ENCODE assay signal across 11 cellular contexts in the genomic region with DNA sequence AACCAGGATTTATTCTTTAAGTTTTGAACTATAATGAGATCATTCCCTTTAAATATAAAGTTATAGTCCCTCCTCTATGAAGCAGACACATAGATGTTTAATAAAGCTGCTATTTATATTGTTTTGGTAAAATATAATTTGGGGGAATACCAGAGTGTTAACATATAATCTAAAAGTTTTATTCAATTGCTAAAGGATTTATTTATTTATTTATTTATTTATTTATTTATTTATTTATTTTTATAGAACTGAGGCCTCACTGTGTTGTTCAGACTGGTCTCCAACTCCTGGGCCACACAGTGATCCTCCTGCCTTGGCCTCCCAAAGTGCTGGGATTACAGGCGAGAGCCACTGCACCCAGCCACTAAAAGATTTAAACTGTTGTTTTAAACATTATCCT.
"Had no signal": no experiment of that assay in that cellular context is flagged by ENCODE, and none has a peak within 500 bp of the region (broad histone marks: within the 10 kb centered on the region; RNA-seq: fewer than 3 reads in every experiment).

No MANE protein-coding gene starts in this region.

- H3K9me3 ChIP-seq: HAP-1 had no signal

- H3K27ac ChIP-seq: GM23248 had no signal

- ATAC-seq: GM23338, HCT116 had no signal

- FAIRE-seq: H1, H54 had no signal

- H3K4me3 ChIP-seq: GM23248, GM23338, HAP-1 had no signal

- H3K4me2 ChIP-seq: GM23338 had no signal

- DNase-seq: GM23248, GOT3, H7, H9, HCEC 1CT, HFFc6 had no signal
